Comparison of ENCODE assay signal across 18 cellular contexts in genomic region chr4:155944516-155944915, GRCh38. TPM values are rescaled to one million over a fixed set of nuclear protein-coding genes. Genes with fewer than 3 reads are reported as not detected.
DNase-seq lines count a peak whose midpoint lies in the region; ATAC-seq and TF ChIP-seq lines count a peak whose summit lies in the region.
"Had no signal": no experiment of that assay in that cellular context is flagged by ENCODE, and none has a peak within 500 bp of the region (broad histone marks: within the 10 kb centered on the region; RNA-seq: fewer than 3 reads in every experiment).

No MANE protein-coding gene starts in this region.

- no peaks in the 10 kb centered on the region for H3K27me3 ChIP-seq in right cardiac atrium (ENCODE audit: control insufficient read depth, insufficient read depth)

- H3K27me3 Mint-ChIP-seq in WTC11 (ENCODE audit: low read depth) (no peaks in the 10 kb centered on the region; the same call in 1 of the 2 replicates), T-helper 17 cell (no peaks in the 10 kb centered on the region)

- H3K9me3 ChIP-seq in T-helper 17 cell (ENCODE audit: control insufficient read depth, low read length, poor library complexity, severe bottlenecking) = no peaks in the 10 kb centered on the region
- no peaks in the 10 kb centered on the region for H3K9me3 ChIP-seq in right cardiac atrium (ENCODE audit: control insufficient read depth, low read length)

- DNase-seq in NCI-H1417 (lab: John Stamatoyannopoulos, UW) (peak in 2 of 3 experiments; percentile 5 to 8), NCI-H1417 treated with DMSO at 0.1 percent for 48 hours (lab: John Stamatoyannopoulos, UW) (no peak), WTC11 (ENCODE audit: low spot score) (no peak), islet precursor cell (peak; percentile 63), renal cortical epithelial cell (ENCODE audit: low read depth) (peak; percentile 17), iPS-NIHi11 (ENCODE audit: low spot score) (no peak), T-helper 17 cell (no peak), right cardiac atrium (no peak)
- DNase-seq: H7; NCI-H2029; NCI-H2171; NCI-H446 treated with DMSO at 0.1 percent for 48 hours; NK-92 treated with Interleukin-12 subunit alpha and Interleukin-12 subunit beta, amount 100 ng/mL, for 24 hours; OCI-M1; RPMI8226; SIG-M5 had no signal

- intact Hi-C loops in right cardiac atrium (cut with DNase I) = no loop called here

- H3K36me3 Mint-ChIP-seq in WTC11 = no peaks in the 10 kb centered on the region
- peaks cover 4% of the 10 kb centered on the region for H3K36me3 Mint-ChIP-seq in T-helper 17 cell (ENCODE audit: low read depth)

- H3K9me3 Mint-ChIP-seq in WTC11 = no peaks in the 10 kb centered on the region

- ATAC-seq in WTC11 (peak; percentile 43), T-helper 17 cell (no peak), right cardiac atrium (no peak)

- H3K4me1 Mint-ChIP-seq in WTC11 (no peaks in the 10 kb centered on the region), T-helper 17 cell (peaks cover 15% of the 10 kb centered on the region)

- no peak overlapping the region for H3K4me3 Mint-ChIP-seq in WTC11
- H3K4me3 Mint-ChIP-seq in T-helper 17 cell = no peak overlapping the region

- TF ChIP-seq CTCF in WTC11 (IDR thresholded peaks at IDR 0.05) = no peak

- no peak overlapping the region for H3K27ac ChIP-seq in right cardiac atrium (ENCODE audit: low read length)
- H3K27ac ChIP-seq: 22Rv1 had no signal

- no peak overlapping the region for H3K27ac Mint-ChIP-seq in WTC11
- H3K27ac Mint-ChIP-seq in T-helper 17 cell = no peak overlapping the region

- WGBS in right cardiac atrium = 83% methylated on average over 1 of the region's 1 CpG

- CTCF ChIA-PET in WTC11 (lab: Charles Lee) = interaction anchor here (0.8 to 1.2 kb wide), 2 partner anchors 9 to 134 kb away, joined by 3 read pairs; partner anchors contain the start of gene CTSO

- H3K4me1 ChIP-seq in right cardiac atrium (ENCODE audit: control insufficient read depth, insufficient read depth, low read length) = no peaks in the 10 kb centered on the region

- H3K4me3 ChIP-seq in right cardiac atrium (ENCODE audit: low read length) = no peak overlapping the region

- POLR2A ChIA-PET in WTC11 (lab: Charles Lee) = no interaction called here

TF ChIP-seq in WTC11, 78 proteins besides CTCF, POLR2A, EP300 and RAD21:
- TF ChIP-seq, protein P1, sequence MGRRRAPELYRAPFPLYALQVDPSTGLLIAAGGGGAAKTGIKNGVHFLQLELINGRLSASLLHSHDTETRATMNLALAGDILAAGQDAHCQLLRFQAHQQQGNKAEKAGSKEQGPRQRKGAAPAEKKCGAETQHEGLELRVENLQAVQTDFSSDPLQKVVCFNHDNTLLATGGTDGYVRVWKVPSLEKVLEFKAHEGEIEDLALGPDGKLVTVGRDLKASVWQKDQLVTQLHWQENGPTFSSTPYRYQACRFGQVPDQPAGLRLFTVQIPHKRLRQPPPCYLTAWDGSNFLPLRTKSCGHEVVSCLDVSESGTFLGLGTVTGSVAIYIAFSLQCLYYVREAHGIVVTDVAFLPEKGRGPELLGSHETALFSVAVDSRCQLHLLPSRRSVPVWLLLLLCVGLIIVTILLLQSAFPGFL (CRISPR knock-in tag; IDR thresholded peaks at IDR 0.05; ENCODE audit: borderline replicate concordance) = no peak
- TF ChIP-seq FOXK1 (CRISPR knock-in tag; IDR thresholded peaks at IDR 0.05) (no peak), ZNF232 (CRISPR knock-in tag; IDR thresholded peaks at IDR 0.05) (no peak), RELA (CRISPR knock-in tag; IDR thresholded peaks at IDR 0.05; ENCODE audit: borderline replicate concordance) (no peak)
- TF ChIP-seq, protein P2, sequence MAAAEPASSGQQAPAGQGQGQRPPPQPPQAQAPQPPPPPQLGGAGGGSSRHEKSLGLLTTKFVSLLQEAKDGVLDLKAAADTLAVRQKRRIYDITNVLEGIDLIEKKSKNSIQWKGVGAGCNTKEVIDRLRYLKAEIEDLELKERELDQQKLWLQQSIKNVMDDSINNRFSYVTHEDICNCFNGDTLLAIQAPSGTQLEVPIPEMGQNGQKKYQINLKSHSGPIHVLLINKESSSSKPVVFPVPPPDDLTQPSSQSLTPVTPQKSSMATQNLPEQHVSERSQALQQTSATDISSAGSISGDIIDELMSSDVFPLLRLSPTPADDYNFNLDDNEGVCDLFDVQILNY (CRISPR knock-in tag; IDR thresholded peaks at IDR 0.05) = no peak

RNA-seq across cellular contexts. Expression of gene CTSO, which starts 9.2 kb away (rescaled TPM):
- total RNA-seq in WTC11 (2021) = 1.1 to 1.3 TPM (median 1.2 TPM) in 3 replicates
- 17.7 and 26.4 TPM in 2 replicates for total RNA-seq in renal cortical epithelial cell
- total RNA-seq in T-helper 17 cell = 1 to 10 TPM; 6.6 to 9.3 TPM
- total RNA-seq in right cardiac atrium = 10 to 100 TPM; 10.5 to 15.9 (median 12.9) TPM
- polyA plus RNA-seq in right cardiac atrium = 7.6 TPM

RNA-seq across cellular contexts. Expression of gene TDO2, which starts 41.0 kb away (rescaled TPM):
- 0.13 to 0.78 TPM (median 0.18 TPM) in 3 replicates for total RNA-seq in WTC11 (2021)
- total RNA-seq in renal cortical epithelial cell = 0.05 TPM in 1 of 2 replicates, not detected in the other
- not detected for total RNA-seq in T-helper 17 cell
- not detected for total RNA-seq in right cardiac atrium
- polyA plus RNA-seq in right cardiac atrium = not detected
- total RNA-seq: H7 had no signal
- polyA plus RNA-seq: BJ had no signal

Comparison
In these comparisons a context has a peak if more than half of its experiments do, and no peak if none do; other contexts are left out.
1. DNase-seq: peak in NCI-H1417 (2 of 3), islet precursor cell (single experiment) and renal cortical epithelial cell (single experiment); none in NCI-H1417 treated with DMSO at 0.1 percent for 48 hours (single experiment), WTC11 (single experiment), iPS-NIHi11 (single experiment), T-helper 17 cell (0 of 3) and right cardiac atrium (0 of 3).